1 cellular context compared by ENCODE assay signal in the genomic region with DNA sequence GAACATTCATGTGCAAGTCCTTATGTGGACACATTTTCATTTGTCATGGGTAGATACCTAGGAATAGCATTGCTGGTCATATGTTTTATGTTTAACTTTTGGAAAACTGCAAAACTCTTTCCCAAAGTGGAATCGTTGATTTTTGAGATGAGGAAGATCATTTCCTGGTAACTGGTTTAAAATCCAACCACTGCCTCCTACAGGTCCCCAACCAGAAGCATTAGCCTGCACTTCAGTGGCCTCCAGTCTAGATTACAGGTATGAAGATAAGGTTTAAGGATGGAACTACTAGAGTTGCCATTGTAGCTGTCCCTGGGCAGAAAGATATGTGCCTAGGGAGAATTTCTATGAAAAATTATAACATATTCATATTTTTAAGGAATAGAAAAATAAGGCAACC.
TF ChIP-seq lines count a peak whose summit lies in the region.

No MANE protein-coding gene starts in this region.

TF ChIP-seq in K562, 482 proteins besides CTCF, POLR2A, EP300 and RAD21:
- TF ChIP-seq MBD1 (CRISPR knock-in tag; IDR thresholded peaks at IDR 0.05) (no peak), CBX5 (IDR thresholded peaks at IDR 0.05; ENCODE audit: borderline replicate concordance, low read depth) (no peak), ATF1 (CRISPR knock-in tag; IDR thresholded peaks at IDR 0.05) (no peak), ATF1 (tag; IDR thresholded peaks at IDR 0.05) (no peak), SMARCE1 (IDR thresholded peaks at IDR 0.05) (no peak), PTRF (tag; IDR thresholded peaks at IDR 0.05) (no peak), ZNF764 (CRISPR knock-in tag; IDR thresholded peaks at IDR 0.05; ENCODE audit: low read depth) (peak; percentile 80), ZFP1 (CRISPR knock-in tag; IDR thresholded peaks at IDR 0.05) (no peak), GATAD2B (IDR thresholded peaks at IDR 0.05; ENCODE audit: borderline replicate concordance) (no peak), SP2 (IDR thresholded peaks at IDR 0.05; ENCODE audit: extremely low read depth, low read depth, low read length, poor library complexity, severe bottlenecking) (no peak), HMBOX1 (IDR thresholded peaks at IDR 0.05) (peak; percentile 64; the same call in 1 of the 2 replicates), ARID2 (IDR thresholded peaks at IDR 0.05) (no peak), NUFIP1 (IDR thresholded peaks at IDR 0.05; ENCODE audit: partially characterized antibody) (no peak), RUNX1 (IDR thresholded peaks at IDR 0.05; ENCODE audit: low read depth) (no peak)
TF ChIP-seq in K562: peak in this region for 2.
